In the genomic region with DNA sequence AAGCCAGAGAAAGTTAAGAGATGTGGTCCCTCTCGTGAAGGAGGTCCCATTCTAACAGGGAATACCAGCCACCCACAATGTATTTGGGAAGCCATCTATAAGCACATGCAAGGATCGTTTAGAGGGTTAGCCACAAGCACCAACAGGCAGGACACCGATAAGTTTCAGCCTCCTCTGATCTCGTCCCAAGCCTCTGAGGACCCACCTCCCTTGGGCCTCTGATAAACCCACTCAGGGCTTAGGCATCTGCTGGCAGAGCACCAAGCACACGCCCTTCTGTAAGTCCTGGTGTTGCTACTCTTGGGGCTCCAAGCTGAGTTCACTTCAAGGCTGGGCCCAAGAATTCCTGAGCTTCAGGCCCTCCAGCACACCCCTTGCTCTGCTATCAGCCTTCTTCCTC, we compare ENCODE assay signal across 15 cellular contexts. TPM values are rescaled to one million over a fixed set of nuclear protein-coding genes. Genes with fewer than 3 reads are reported as not detected.
DNase-seq lines count a peak whose midpoint lies in the region; ATAC-seq, FAIRE-seq and TF ChIP-seq lines count a peak whose summit lies in the region.
"Had no signal": no experiment of that assay in that cellular context is flagged by ENCODE, and none has a peak within 500 bp of the region (broad histone marks: within the 10 kb centered on the region; RNA-seq: fewer than 3 reads in every experiment).

No MANE protein-coding gene starts in this region.

- H3K27me3 ChIP-seq in pancreas: no peaks in the 10 kb centered on the region

- no peak overlapping the region for H3K4me3 Mint-ChIP-seq in T-cell
- H3K4me3 Mint-ChIP-seq: activated naive CD4-positive, alpha-beta T cell treated with anti-CD3 and anti-CD28 coated beads, Interleukin-2, amount 10 ng/mL, durations not matched to agents 7 days and 5 days; natural killer cell had no signal

- intact Hi-C loops in pancreas (cut with DNase I): no loop called here

- DNase-seq in GM04504 (ENCODE audit: low read depth) (peak; percentile 30), RKO (ENCODE audit: low spot score) (peak; percentile 48), epithelial cell of prostate (ENCODE audit: low read depth, low spot score) (peak; percentile 51), retinal pigment epithelial cell (ENCODE audit: low read depth) (peak; percentile 65), left lobe of liver (ENCODE audit: low spot score) (no peak), T-cell (no peak), pancreas (no peak)
- DNase-seq in activated naive CD4-positive, alpha-beta T cell treated with anti-CD3 and anti-CD28 coated beads, Interleukin-2, amount 50 U/mL, for 16 hours: no peak
- DNase-seq: activated CD4-positive, alpha-beta T cell treated with anti-CD3 and anti-CD28 coated beads, Interleukin-2, amount 50 U/mL, for 4 hours; activated naive CD4-positive, alpha-beta T cell treated with anti-CD3 and anti-CD28 coated beads, Interleukin-2, amount 10 ng/mL, durations not matched to agents 7 days and 5 days; dermis blood vessel endothelial cell; GOT3; natural killer cell; NCI-H345 had no signal

- no peak for FAIRE-seq in pancreas (lab: Jason Lieb, UNC)

- no peaks in the 10 kb centered on the region for H3K9me3 ChIP-seq in pancreas

- no peaks in the 10 kb centered on the region for H3K27me3 Mint-ChIP-seq in T-cell
- H3K27me3 Mint-ChIP-seq: activated naive CD4-positive, alpha-beta T cell treated with anti-CD3 and anti-CD28 coated beads, Interleukin-2, amount 10 ng/mL, durations not matched to agents 7 days and 5 days had no signal

- H3K36me3 Mint-ChIP-seq in T-cell: no peaks in the 10 kb centered on the region
- H3K36me3 Mint-ChIP-seq: natural killer cell had no signal

- H3K36me3 ChIP-seq in pancreas: no peaks in the 10 kb centered on the region

- WGBS in pancreas, 2 donors: 77 to 83% methylated on average over 5 of the region's 5 CpGs

- H3K4me3 ChIP-seq in retinal pigment epithelial cell (ENCODE audit: low read length): no peak overlapping the region
- no peak overlapping the region for H3K4me3 ChIP-seq in pancreas

- H3K27ac ChIP-seq in epithelial cell of prostate (peak overlapping the region; percentile 61), pancreas (no peak overlapping the region)

- no peak for ATAC-seq in left lobe of liver
- no peak for ATAC-seq in T-cell (replicated peaks in 1 of 4)
- no peak for ATAC-seq in pancreas
- ATAC-seq: natural killer cell had no signal

- H3K9me3 Mint-ChIP-seq in T-cell: no peaks in the 10 kb centered on the region
- H3K9me3 Mint-ChIP-seq: natural killer cell had no signal

- H3K4me1 ChIP-seq in pancreas: peaks cover 0 to 4% (median 0%) of the 10 kb centered on the region in 3 donors

- H3K27ac Mint-ChIP-seq in T-cell: no peak overlapping the region
- H3K27ac Mint-ChIP-seq: activated naive CD4-positive, alpha-beta T cell treated with anti-CD3 and anti-CD28 coated beads, Interleukin-2, amount 10 ng/mL, durations not matched to agents 7 days and 5 days; natural killer cell had no signal

- peaks cover 4 to 6% (median 5%) of the 10 kb centered on the region in 3 donors for H3K4me1 Mint-ChIP-seq in T-cell

- POLR2A ChIA-PET in T-cell (lab: Charles Lee): interaction anchor here (0.5 to 0.7 kb wide), 2 partner anchors 11 to 228 kb away, joined by 3 read pairs; no protein-coding TSS in a partner anchor

- CTCF ChIA-PET in T-cell (lab: Charles Lee): interaction anchor here (0.5 to 1.2 kb wide), 2 partner anchors 11 to 875 kb away, joined by 3 to 4 read pairs; no protein-coding TSS in a partner anchor

- TF ChIP-seq CTCF in retinal pigment epithelial cell (conservative IDR thresholded peaks at IDR 0.05; ENCODE audit: low read depth, low read length): no peak
- no peak for TF ChIP-seq CTCF in pancreas (IDR thresholded peaks at IDR 0.05)

RNA-seq across cellular contexts. Expression of a gene that starts 5.4 kb away (rescaled TPM):
- total RNA-seq in left lobe of liver: 128 TPM
- 10 to 100 TPM; 10.3 to 18.5 (median 15.7) TPM for total RNA-seq in T-cell
- 10 to 100 TPM; 13.2 to 23.5 (median 19.6) TPM for total RNA-seq in pancreas
- 1 to 10 TPM; 6.5 to 7.6 TPM for polyA plus RNA-seq in pancreas

RNA-seq across cellular contexts. Expression of a gene that starts 21.7 kb away (rescaled TPM):
- total RNA-seq in left lobe of liver (1.3 TPM), T-cell (under 1 TPM in 3 of 5 donors, not detected in 2; 0.18 to 0.44 (median 0.26) TPM), pancreas (10 to 100 TPM; 26.6 to 68.6 (median 42.7) TPM)
- polyA plus RNA-seq in pancreas: 10 to 100 TPM; 59.9 to 64.9 TPM
- total RNA-seq: dermis blood vessel endothelial cell, natural killer cell, SK-MEL-5 had no signal

RNA-seq across cellular contexts. Expression of a gene that starts 35.0 kb away (rescaled TPM):
- total RNA-seq in left lobe of liver (107 TPM), T-cell (100 to 1,000 TPM; 247 to 349 (median 318) TPM), pancreas (100 to 1,000 TPM; 134 to 234 (median 165) TPM)
- polyA plus RNA-seq in pancreas: 1,000 to 10,000 TPM; 1,052 to 1,312 TPM

RNA-seq across cellular contexts. Expression of a gene that starts 39.9 kb away (rescaled TPM):
- total RNA-seq in left lobe of liver (5.4 TPM), T-cell (10 to 100 TPM; 27.1 to 41.6 (median 32.8) TPM), pancreas (1 to 10 TPM; 5.2 to 8.8 (median 6.9) TPM)
- polyA plus RNA-seq in pancreas: 1 to 10 TPM; 5.5 to 8.5 TPM

Comparison
In these comparisons a context has a peak if more than half of its experiments do, and no peak if none do; other contexts are left out.
1. DNase-seq: peak in GM04504 (single experiment), RKO (single experiment), epithelial cell of prostate (single experiment) and retinal pigment epithelial cell (single experiment); none in left lobe of liver (single experiment), T-cell (0 of 34), activated naive CD4-positive, alpha-beta T cell treated with anti-CD3 and anti-CD28 coated beads, Interleukin-2, amount 50 U/mL, for 16 hours (single experiment) and pancreas (0 of 6).
2. RNA of a gene that starts 21.7 kb away (total RNA-seq): 26.6 to 68.6 TPM in pancreas; 1.3 TPM in left lobe of liver (single experiment) and 0.18 to 0.44 TPM in T-cell; every median in the first group is over 10 times any median in the second.